ENCODE assay signal across 8 cellular contexts in the genomic region with DNA sequence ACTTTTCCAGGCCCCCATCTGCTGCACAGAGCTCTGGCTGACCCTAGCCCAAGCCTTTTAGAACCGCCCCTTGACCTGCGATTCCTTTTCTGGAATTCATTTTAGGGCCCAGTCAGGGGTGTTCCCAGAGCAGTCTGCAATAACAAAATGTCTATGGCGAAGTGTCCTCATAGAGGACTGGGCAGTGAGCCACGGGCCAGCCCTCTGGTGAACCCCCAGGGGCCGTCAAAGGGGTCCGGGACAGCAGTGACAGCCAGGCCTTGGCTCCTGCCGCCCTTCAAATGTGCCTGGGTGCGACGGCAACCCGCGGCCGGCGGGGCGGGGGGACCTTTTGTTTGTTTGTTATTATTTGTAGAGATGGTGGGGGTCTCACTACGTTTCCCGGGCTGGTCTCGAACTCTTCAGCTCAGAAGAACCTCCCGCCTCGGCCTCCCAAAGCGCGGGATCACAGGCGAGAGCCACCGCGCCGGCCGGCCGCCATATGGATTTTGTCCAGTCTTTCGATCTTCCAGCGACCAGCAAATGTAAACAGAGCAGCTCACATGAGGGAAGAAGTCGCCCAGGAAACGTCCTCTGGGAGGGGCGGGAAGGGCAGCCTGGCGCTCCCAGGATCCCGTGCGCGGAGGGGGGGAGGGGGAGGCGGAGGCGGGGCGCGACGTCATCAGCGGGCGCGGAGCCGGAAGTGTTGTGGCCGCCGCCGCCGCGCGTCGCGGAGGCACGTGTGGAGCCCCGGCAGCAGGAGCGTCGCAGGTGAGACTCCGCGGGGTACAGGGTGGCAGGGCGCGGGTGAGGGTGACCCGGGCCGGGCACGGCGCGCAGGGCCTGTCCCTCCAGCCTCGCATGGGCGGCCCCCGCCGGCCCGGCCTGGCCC. TPM values are rescaled to one million over a fixed set of nuclear protein-coding genes. Genes with fewer than 3 reads are reported as not detected.
DNase-seq lines count a peak whose midpoint lies in the region; ATAC-seq and TF ChIP-seq lines count a peak whose summit lies in the region.

A gene (plus strand): TSS at position 685 of the 871 bp plus-strand sequence. CDS start 783 bp downstream, outside the sequence.

- dilution Hi-C loops in mammary epithelial cell (cut with HindIII; ENCODE audit: low sequenced_read_pairs), result no loop called here

- H3K4me1 ChIP-seq in mammary epithelial cell (ENCODE audit: insufficient read depth, low read length), result peaks cover 25% of the 10 kb centered on the region
- peaks cover 13% of the 10 kb centered on the region for H3K4me1 ChIP-seq in smooth muscle cell (ENCODE audit: low read depth)

- intact Hi-C loops in mammary epithelial cell (cut with micrococcal nuclease), result no loop called here

- H3K36me3 Mint-ChIP-seq in WTC11, result no peaks in the 10 kb centered on the region

- no peaks in the 10 kb centered on the region for H3K36me3 ChIP-seq in mammary epithelial cell (ENCODE audit: insufficient read depth, low read length)
- H3K36me3 ChIP-seq in smooth muscle cell (ENCODE audit: low read depth), result no peaks in the 10 kb centered on the region

- 13% methylated on average over 12 of the region's 71 CpGs for WGBS in mammary epithelial cell (ENCODE audit: low coverage, missing lambda C conversion rate)
- WGBS in smooth muscle cell (ENCODE audit: low lambda C conversion rate), result 8% methylated on average over 63 of the region's 71 CpGs

- CTCF ChIA-PET in WTC11 (lab: Charles Lee) (interaction anchor here (0.6 to 5.8 kb wide), 9 partner anchors 8 to 424 kb away, joined by 3 to 46 read pairs (median 6); no protein-coding TSS in a partner anchor), mammary epithelial cell (lab: Charles Lee; ENCODE audit: low non-redundant PET) (no interaction called here)

- peak within 1 kb of the TSS; percentile 93 for H3K4me3 Mint-ChIP-seq in WTC11

- no peak for TF ChIP-seq CTCF in WTC11 (IDR thresholded peaks at IDR 0.05)
- no peak for TF ChIP-seq CTCF in mammary epithelial cell (conservative IDR thresholded peaks at IDR 0.05 in 1 of 2, IDR thresholded peaks at IDR 0.05 in 1 of 2; ENCODE audit: extremely low read depth in 1 of 2, insufficient read depth in 1 of 2, low read depth in 1 of 2, low read length in 2 of 2)
- TF ChIP-seq CTCF in smooth muscle cell (IDR thresholded peaks at IDR 0.05; ENCODE audit: borderline replicate concordance, insufficient read depth, poor library complexity, severe bottlenecking), result no peak

- ATAC-seq in HG02885 (IDR thresholded peaks at IDR 0.05; ENCODE audit: poor library complexity, unreplicated experiment) (peak; percentile 62), WTC11 (peak; percentile 64)

- no peaks in the 10 kb centered on the region for H3F3A ChIP-seq in smooth muscle cell (ENCODE audit: low read depth)

- DNase-seq in ELR (ENCODE audit: low read depth) (peak; percentile 96), NCI-H2171 (lab: John Stamatoyannopoulos, UW) (peak; percentile 94), WTC11 (ENCODE audit: low spot score) (peak; percentile 73), mammary epithelial cell (peak; percentile 73), iPS-NIHi7 (ENCODE audit: extremely low spot score) (peak; percentile 95), smooth muscle cell (lab: John Stamatoyannopoulos, UW; ENCODE audit: unreplicated experiment) (peak; percentile 81), cortex of kidney (lab: John Stamatoyannopoulos, UW) (no peak)

- H3K27me3 ChIP-seq in mammary epithelial cell (ENCODE audit: insufficient read depth, low read length), result no peaks in the 10 kb centered on the region
- H3K27me3 ChIP-seq in smooth muscle cell (ENCODE audit: low read depth), result peaks cover 1% of the 10 kb centered on the region

- BruUV-seq in mammary epithelial cell (replicated peaks; lab: Mats Ljungman, UMichigan), result no TSS peak

- H3K9me3 Mint-ChIP-seq in WTC11, result no peaks in the 10 kb centered on the region

- H3K4me2 ChIP-seq in mammary epithelial cell (ENCODE audit: insufficient read depth, low read depth, low read length), result peak within 1 kb of the TSS; percentile 97
- peak within 1 kb of the TSS; percentile 99 for H3K4me2 ChIP-seq in smooth muscle cell

- H3K9me3 ChIP-seq in mammary epithelial cell (replicated peaks; ENCODE audit: insufficient read depth, low read length), result peaks cover under 1% of the 10 kb centered on the region
- no peaks in the 10 kb centered on the region for H3K9me3 ChIP-seq in smooth muscle cell (replicated peaks; ENCODE audit: low read depth)

- H3K27ac ChIP-seq in mammary epithelial cell (ENCODE audit: insufficient read depth, low read depth, low read length) (peak within 1 kb of the TSS; percentile 77), smooth muscle cell (ENCODE audit: low read depth) (peak within 1 kb of the TSS; percentile 64)

- H4K20me1 ChIP-seq in mammary epithelial cell (ENCODE audit: insufficient read depth, low read length) (no peaks in the 10 kb centered on the region), smooth muscle cell (ENCODE audit: low read depth) (peaks cover 26% of the 10 kb centered on the region)

- H3K27ac Mint-ChIP-seq in WTC11, result peak within 1 kb of the TSS; percentile 96

- peaks cover 30% of the 10 kb centered on the region for H3K79me2 ChIP-seq in mammary epithelial cell (ENCODE audit: insufficient read depth, low read length)
- peaks cover 13% of the 10 kb centered on the region for H3K79me2 ChIP-seq in smooth muscle cell (ENCODE audit: low read depth)

- in situ Hi-C loops in mammary epithelial cell (cut with MboI; ENCODE audit: low sequenced_read_pairs in 2 of 2), result no loop called here

- peaks cover 15% of the 10 kb centered on the region for H3K4me1 Mint-ChIP-seq in WTC11

- H2AFZ ChIP-seq in mammary epithelial cell (ENCODE audit: low read depth, low read length), result peak within 1 kb of the TSS; percentile 84
- no peak within 1 kb of the TSS for H2AFZ ChIP-seq in smooth muscle cell (ENCODE audit: low read depth)

- peaks cover 21% of the 10 kb centered on the region for H3K27me3 Mint-ChIP-seq in WTC11 (ENCODE audit: low read depth)

- POLR2A ChIA-PET in WTC11 (lab: Charles Lee), result interaction anchor here (1.1 to 1.4 kb wide), 2 partner anchors 8 to 14 kb away, joined by 4 read pairs; no protein-coding TSS in a partner anchor

- peak within 1 kb of the TSS; percentile 83 for H3K9ac ChIP-seq in mammary epithelial cell (ENCODE audit: insufficient read depth, low read length)
- H3K9ac ChIP-seq in smooth muscle cell (ENCODE audit: low read depth), result peak within 1 kb of the TSS; percentile 84

- H3K4me3 ChIP-seq in mammary epithelial cell (replicated peaks in 1 of 3; ENCODE audit: insufficient read depth in 1 of 3, low read depth in 2 of 3, low read length in 3 of 3), result peak within 1 kb of the TSS; percentile 64 to 94 (median 85)
- H3K4me3 ChIP-seq in smooth muscle cell, result peak within 1 kb of the TSS; percentile 85

TF ChIP-seq in WTC11, 78 proteins besides CTCF, POLR2A, EP300 and RAD21 (continues in another document):
- TF ChIP-seq FOXJ3 (CRISPR knock-in tag; IDR thresholded peaks at IDR 0.05; ENCODE audit: borderline replicate concordance), result no peak
- TF ChIP-seq, protein P1, sequence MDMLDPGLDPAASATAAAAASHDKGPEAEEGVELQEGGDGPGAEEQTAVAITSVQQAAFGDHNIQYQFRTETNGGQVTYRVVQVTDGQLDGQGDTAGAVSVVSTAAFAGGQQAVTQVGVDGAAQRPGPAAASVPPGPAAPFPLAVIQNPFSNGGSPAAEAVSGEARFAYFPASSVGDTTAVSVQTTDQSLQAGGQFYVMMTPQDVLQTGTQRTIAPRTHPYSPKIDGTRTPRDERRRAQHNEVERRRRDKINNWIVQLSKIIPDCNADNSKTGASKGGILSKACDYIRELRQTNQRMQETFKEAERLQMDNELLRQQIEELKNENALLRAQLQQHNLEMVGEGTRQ (CRISPR knock-in tag; IDR thresholded peaks at IDR 0.05), result peak; percentile 69
- peak; percentile 60 for TF ChIP-seq SP1 (CRISPR knock-in tag; conservative IDR thresholded peaks at IDR 0.05)
- TF ChIP-seq SMAD4 (CRISPR knock-in tag; IDR thresholded peaks at IDR 0.05), result no peak
- TF ChIP-seq RELA (CRISPR knock-in tag; IDR thresholded peaks at IDR 0.05; ENCODE audit: borderline replicate concordance), result 0 out of 2 replicates have a peak, but pooled peaks have one; percentile 23
- TF ChIP-seq, protein P2, sequence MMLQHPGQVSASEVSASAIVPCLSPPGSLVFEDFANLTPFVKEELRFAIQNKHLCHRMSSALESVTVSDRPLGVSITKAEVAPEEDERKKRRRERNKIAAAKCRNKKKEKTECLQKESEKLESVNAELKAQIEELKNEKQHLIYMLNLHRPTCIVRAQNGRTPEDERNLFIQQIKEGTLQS (CRISPR knock-in tag; conservative IDR thresholded peaks at IDR 0.05), result no peak
- TF ChIP-seq, protein P3, sequence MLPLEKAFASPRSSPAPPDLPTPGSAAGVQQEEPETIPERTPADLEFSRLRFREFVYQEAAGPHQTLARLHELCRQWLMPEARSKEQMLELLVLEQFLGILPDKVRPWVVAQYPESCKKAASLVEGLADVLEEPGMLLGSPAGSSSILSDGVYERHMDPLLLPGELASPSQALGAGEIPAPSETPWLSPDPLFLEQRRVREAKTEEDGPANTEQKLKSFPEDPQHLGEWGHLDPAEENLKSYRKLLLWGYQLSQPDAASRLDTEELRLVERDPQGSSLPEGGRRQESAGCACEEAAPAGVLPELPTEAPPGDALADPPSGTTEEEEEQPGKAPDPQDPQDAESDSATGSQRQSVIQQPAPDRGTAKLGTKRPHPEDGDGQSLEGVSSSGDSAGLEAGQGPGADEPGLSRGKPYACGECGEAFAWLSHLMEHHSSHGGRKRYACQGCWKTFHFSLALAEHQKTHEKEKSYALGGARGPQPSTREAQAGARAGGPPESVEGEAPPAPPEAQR (CRISPR knock-in tag; IDR thresholded peaks at IDR 0.05), result no peak
- peak; percentile 91 for TF ChIP-seq CREM (CRISPR knock-in tag; IDR thresholded peaks at IDR 0.05)
- peak; percentile 92 for TF ChIP-seq FOXK1 (CRISPR knock-in tag; IDR thresholded peaks at IDR 0.05)

RNA-seq across cellular contexts. Expression of the gene that starts here (rescaled TPM):
- total RNA-seq in WTC11 (2021) (11.8 to 15.5 TPM (median 12.3 TPM) in 3 replicates), mammary epithelial cell (10 to 100 TPM in 1 of 2 donors, 1 to 10 TPM in 1; 8.8 to 13.3 TPM), smooth muscle cell (2.9 and 3.7 TPM in 2 replicates)
- polyA plus RNA-seq in mammary epithelial cell (7.7 TPM), smooth muscle cell (6.7 and 9.2 TPM in 2 replicates)
- polyA minus RNA-seq in mammary epithelial cell, result 3.9 TPM
